Comparison of ENCODE assay signal across 8 cellular contexts in the genomic region with DNA sequence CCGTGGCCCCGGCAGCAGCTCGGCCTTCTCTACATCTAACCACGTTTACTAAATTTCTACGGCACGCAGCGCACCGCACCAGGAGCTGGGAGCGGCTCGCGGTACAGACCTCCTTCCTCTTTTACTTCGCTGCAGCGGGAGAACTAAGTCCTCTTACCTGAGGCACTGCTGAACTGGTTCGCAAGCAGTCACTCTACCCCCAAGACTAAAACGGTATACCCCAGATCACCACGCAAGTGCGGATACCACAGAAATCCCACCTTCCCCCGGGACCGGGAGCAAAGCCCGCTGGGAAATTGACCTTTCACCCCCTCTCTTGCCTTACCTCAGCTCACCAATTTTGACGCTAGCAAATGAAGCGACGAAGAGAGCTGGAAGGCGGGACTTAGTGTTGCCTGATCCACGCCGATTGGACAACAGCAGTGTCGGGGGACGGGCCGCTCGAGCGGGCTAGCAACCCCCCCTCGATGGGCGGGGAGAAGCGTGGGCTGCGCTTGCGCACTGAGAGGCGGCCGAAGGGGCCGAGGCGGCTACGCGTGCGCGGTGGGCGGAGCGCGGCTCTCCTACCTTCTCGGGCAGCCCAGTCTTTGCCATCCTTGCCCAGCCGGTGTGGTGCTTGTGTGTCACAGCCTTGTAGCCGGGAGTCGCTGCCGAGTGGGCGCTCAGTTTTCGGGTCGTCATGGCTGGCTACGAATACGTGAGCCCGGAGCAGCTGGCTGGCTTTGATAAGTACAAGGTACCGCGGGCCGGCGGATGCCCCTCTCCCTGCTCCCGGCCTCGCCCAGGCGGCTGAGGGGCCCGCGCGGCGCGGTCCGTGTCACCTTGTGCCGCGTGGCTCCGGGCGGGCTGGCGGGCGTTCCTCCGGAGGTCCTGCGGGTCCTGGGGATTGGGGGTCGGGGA. TPM values are rescaled to one million over a fixed set of nuclear protein-coding genes. Genes with fewer than 3 reads are reported as not detected.
DNase-seq lines count a peak whose midpoint lies in the region; ATAC-seq and TF ChIP-seq lines count a peak whose summit lies in the region.

A gene with protein sequence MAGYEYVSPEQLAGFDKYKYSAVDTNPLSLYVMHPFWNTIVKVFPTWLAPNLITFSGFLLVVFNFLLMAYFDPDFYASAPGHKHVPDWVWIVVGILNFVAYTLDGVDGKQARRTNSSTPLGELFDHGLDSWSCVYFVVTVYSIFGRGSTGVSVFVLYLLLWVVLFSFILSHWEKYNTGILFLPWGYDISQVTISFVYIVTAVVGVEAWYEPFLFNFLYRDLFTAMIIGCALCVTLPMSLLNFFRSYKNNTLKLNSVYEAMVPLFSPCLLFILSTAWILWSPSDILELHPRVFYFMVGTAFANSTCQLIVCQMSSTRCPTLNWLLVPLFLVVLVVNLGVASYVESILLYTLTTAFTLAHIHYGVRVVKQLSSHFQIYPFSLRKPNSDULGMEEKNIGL (plus strand): TSS at position 590 of the 900 bp plus-strand sequence. CDS start 90 bp downstream, at position 680.

- no peaks in the 10 kb centered on the region; the same call in 1 of the 2 replicates for H4K20me1 ChIP-seq in PC-9 (ENCODE audit: insufficient read depth)

- peaks cover 70% of the 10 kb centered on the region for H3K79me2 ChIP-seq in PC-9 (ENCODE audit: low read depth)

- peak within 1 kb of the TSS; percentile 78 for H3K4me3 ChIP-seq in Jurkat, Clone E6-1 (ENCODE audit: low read length)
- H3K4me3 ChIP-seq in PC-9 (peak within 1 kb of the TSS; percentile 85), epithelial cell of proximal tubule (ENCODE audit: low read depth, low read length) (peak within 1 kb of the TSS; percentile 92)

- H3K4me2 ChIP-seq in PC-9: peak within 1 kb of the TSS; percentile 96

- no peaks in the 10 kb centered on the region for H3K9me3 ChIP-seq in PC-9 (ENCODE audit: insufficient read depth, low read depth)

- H3K36me3 ChIP-seq in PC-9 (ENCODE audit: low read depth): no peaks in the 10 kb centered on the region

- POLR2A ChIA-PET in PC-9 (lab: Charles Lee; ENCODE audit: unreplicated experiment): interaction anchor here (0.5 to 1.9 kb wide), 12 partner anchors 10 to 1063 kb away, joined by 3 to 31 read pairs (median 4); no protein-coding TSS in a partner anchor

- intact Hi-C loops in PC-9 (cut with micrococcal nuclease; ENCODE audit: unreplicated experiment): loop anchor here (10.0 kb wide), 1 partner anchor 119 kb away; no protein-coding TSS in a partner anchor

- DNase-seq in DMS153 (lab: John Stamatoyannopoulos, UW) (peak; percentile 98), PC-9 (peak; percentile 98 to 99), epithelial cell of proximal tubule (ENCODE audit: low read depth) (peak; percentile 94), mucosa of gallbladder (ENCODE audit: low spot score) (peak; percentile 99)
- DNase-seq in Jurkat, Clone E6-1 (ENCODE audit: low read depth, low spot score): peak; percentile 99
- peak; percentile 100 for DNase-seq in activated T-cell treated with anti-CD3 and anti-CD28 coated beads, Interleukin-2, amount 50 U/mL, for 1 hour
- peak; percentile 99 for DNase-seq in stimulated activated CD8-positive, alpha-beta memory T cell treated with anti-CD3 and anti-CD28 coated beads, Interleukin-4, amount 100 ng/mL, for 4 hours (ENCODE audit: low read depth in 2 of 2, low spot score in 1 of 2)

- peak; percentile 91 for ATAC-seq in GM21619 (IDR thresholded peaks at IDR 0.05; ENCODE audit: unreplicated experiment)

- no peaks in the 10 kb centered on the region for H3K9me2 ChIP-seq in PC-9 (ENCODE audit: insufficient read depth)

- no TSS peak for BruUV-seq in PC-9 (replicated peaks; lab: Mats Ljungman, UMichigan)

- H3K27me3 ChIP-seq in PC-9 (ENCODE audit: insufficient read depth, low read depth): no peaks in the 10 kb centered on the region

- H3K27ac ChIP-seq in PC-9: peak within 1 kb of the TSS; percentile 84

- H2AFZ ChIP-seq in PC-9: peak within 1 kb of the TSS; percentile 83

- TF ChIP-seq CTCF in PC-9 (conservative IDR thresholded peaks at IDR 0.05) (no peak), epithelial cell of proximal tubule (conservative IDR thresholded peaks at IDR 0.05; ENCODE audit: low read depth, low read length) (no peak)

- CTCF ChIA-PET in PC-9 (lab: Charles Lee): interaction anchor here (0.6 to 0.7 kb wide), 2 partner anchors 9 to 467 kb away, joined by 3 to 7 read pairs; a partner anchor contains a TSS

- H3F3A ChIP-seq in PC-9 (ENCODE audit: insufficient read depth, low read depth): peaks cover 20% of the 10 kb centered on the region; the same call in 1 of the 2 replicates

- H3K4me1 ChIP-seq in PC-9 (replicated peaks; ENCODE audit: insufficient read depth): peaks cover 42% of the 10 kb centered on the region

RNA-seq across cellular contexts. Expression of the gene that starts here (rescaled TPM):
- 10.6 TPM for polyA plus RNA-seq in Jurkat, Clone E6-1 (2012; ENCODE audit: insufficient read depth, insufficient read length)
- total RNA-seq in PC-9 (2021) (33.0 and 60.8 TPM in 2 replicates), epithelial cell of proximal tubule (19.3 and 27.1 TPM in 2 replicates), mucosa of gallbladder (30.9 TPM)

Comparison
In these comparisons a context has a peak if more than half of its experiments do, and no peak if none do; other contexts are left out.
1. Peak in every context shown above with its lines: DNase-seq, ATAC-seq, H3K4me3 ChIP-seq and H3K27ac ChIP-seq.